In genomic region chr2:111376962-111377361, GRCh38 we compare ENCODE assay signal across 1 cellular context.
A peak's percentile ranks its signal among the peaks of the same experiment; 100 is the strongest.
TF ChIP-seq lines count a peak whose summit lies in the region.

No MANE protein-coding gene starts in this region.

TF ChIP-seq in HepG2, 621 proteins besides CTCF, POLR2A, EP300 and RAD21 (continued from another document):
- TF ChIP-seq TFAP4 (IDR thresholded peaks at IDR 0.05; ENCODE audit: borderline replicate concordance, low read depth) (peak; percentile 19; the same call in 1 of the 2 replicates), GZF1 (CRISPR knock-in tag; IDR thresholded peaks at IDR 0.05) (peak; percentile 90), GATAD2A (CRISPR knock-in tag; IDR thresholded peaks at IDR 0.05) (peak; percentile 69), RARA (CRISPR knock-in tag; IDR thresholded peaks at IDR 0.05) (0 out of 2 replicates have a peak, but pooled peaks have one; percentile 32)
TF ChIP-seq in HepG2: peak in this region for 23; not testable (repeated sequence) for 598.
